8 cellular contexts compared by ENCODE assay signal in the genomic region with DNA sequence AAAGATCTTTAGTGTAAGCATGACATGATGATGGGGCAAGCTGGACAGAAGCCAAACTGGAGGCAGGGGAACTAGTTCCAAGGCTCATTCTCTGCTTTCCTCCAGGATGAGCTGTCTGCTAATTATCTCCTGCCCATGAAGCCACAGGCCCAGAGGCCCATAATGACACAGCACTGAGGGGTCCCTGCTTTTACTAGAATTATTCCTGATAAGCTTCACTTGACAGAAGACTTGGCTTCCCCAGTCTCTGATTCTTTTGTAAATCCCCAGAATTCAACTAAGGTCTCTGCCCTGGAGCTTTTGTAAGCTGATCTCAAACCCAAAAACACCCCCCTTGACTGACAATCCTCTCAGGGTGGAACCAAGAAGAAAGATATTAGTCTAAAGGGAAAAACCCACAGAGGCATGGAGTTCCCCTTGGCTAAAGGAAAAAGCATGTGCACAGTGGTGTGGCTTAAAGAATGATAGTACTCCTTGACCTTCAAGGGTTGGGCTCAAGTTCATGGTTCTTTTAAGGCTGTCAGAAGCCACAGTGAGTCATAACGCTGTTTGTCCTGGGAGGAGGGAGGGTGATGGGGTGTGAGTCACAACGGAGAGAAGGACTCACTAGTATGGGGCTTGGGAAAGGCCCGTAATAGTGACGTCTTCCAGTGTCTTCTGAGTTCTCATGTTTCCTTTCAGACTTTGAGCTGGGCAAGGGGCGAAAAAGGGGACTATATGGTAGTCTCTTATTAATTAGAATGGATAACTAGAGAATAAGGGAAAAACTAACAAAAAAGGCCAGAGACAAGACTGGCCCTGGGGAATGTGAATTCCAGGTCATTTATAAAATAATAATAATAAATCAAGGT.
DNase-seq lines count a peak whose midpoint lies in the region; ATAC-seq and TF ChIP-seq lines count a peak whose summit lies in the region.

No MANE protein-coding gene starts in this region.

- H3K9ac ChIP-seq in skeletal muscle tissue (ENCODE audit: low read depth in 1 of 3, low read length in 3 of 3): no peak overlapping the region

- no peak for TF ChIP-seq CTCF in AG09309 (IDR thresholded peaks at IDR 0.05; ENCODE audit: control insufficient read depth, insufficient read depth, low read depth, low read length, missing control alignments)

- DNase-seq in AG09309 (ENCODE audit: low read depth) (peak; percentile 83), UCSD-AML1 (lab: John Stamatoyannopoulos, UW; ENCODE audit: unreplicated experiment) (peak; percentile 17), substantia nigra (lab: John Stamatoyannopoulos, UW) (no peak), midbrain (lab: John Stamatoyannopoulos, UW) (no peak)

- H3K27ac ChIP-seq in skeletal muscle tissue (ENCODE audit: low read depth, low read length) (peak overlapping the region; percentile 68), substantia nigra (ENCODE audit: low read depth, low read length, poor library complexity, severe bottlenecking) (no peak overlapping the region)

- no peaks in the 10 kb centered on the region for H3K27me3 ChIP-seq in skeletal muscle tissue (ENCODE audit: control insufficient read depth in 3 of 3, insufficient read depth in 3 of 3, low read length in 3 of 3)

- H3K4me1 ChIP-seq in skeletal muscle tissue (ENCODE audit: control insufficient read depth in 3 of 3, insufficient read depth in 3 of 3, low read length in 3 of 3): peaks cover 0 to 2% (median 0%) of the 10 kb centered on the region in 3 donors

- peak; percentile 97 for ATAC-seq in GM19351 (IDR thresholded peaks at IDR 0.05; ENCODE audit: unreplicated experiment)
- ATAC-seq in HG03378 (IDR thresholded peaks at IDR 0.05; ENCODE audit: unreplicated experiment): peak; percentile 99
- peak; percentile 99 for ATAC-seq in esophagus mucosa

- H3K9me3 ChIP-seq in skeletal muscle tissue (ENCODE audit: control insufficient read depth in 3 of 3, low read length in 3 of 3): no peaks in the 10 kb centered on the region

- H3K36me3 ChIP-seq in skeletal muscle tissue (ENCODE audit: control insufficient read depth in 3 of 3, insufficient read depth in 3 of 3, low read length in 3 of 3): no peaks in the 10 kb centered on the region

- H3K4me3 ChIP-seq in AG09309 (ENCODE audit: control insufficient read depth, low read depth, low read length) (no peak overlapping the region), skeletal muscle tissue (ENCODE audit: low read length in 3 of 3) (no peak overlapping the region)

Comparison
In these comparisons a context has a peak if more than half of its experiments do, and no peak if none do; other contexts are left out.
1. DNase-seq: peak in AG09309 (single experiment) and UCSD-AML1 (single experiment); none in substantia nigra (0 of 49) and midbrain (single experiment).
2. Peak in every context shown above with its lines, with median percentiles within 50 percentile points of each other: ATAC-seq.